In genomic region chrX:12987900-12988594, GRCh38 we compare ENCODE assay signal across 22 cellular contexts. TPM values are rescaled to one million over a fixed set of nuclear protein-coding genes. Genes with fewer than 3 reads are reported as not detected.
DNase-seq lines count a peak whose midpoint lies in the region; ATAC-seq and TF ChIP-seq lines count a peak whose summit lies in the region.
"Had no signal": no experiment of that assay in that cellular context is flagged by ENCODE, and none has a peak within 500 bp of the region (broad histone marks: within the 10 kb centered on the region; RNA-seq: fewer than 3 reads in every experiment).

No MANE protein-coding gene starts in this region.

- BruUV-seq in PC-9 (replicated peaks; lab: Mats Ljungman, UMichigan): no TSS peak

- intact Hi-C loops in PC-9 (cut with micrococcal nuclease; ENCODE audit: unreplicated experiment): no loop called here
- intact Hi-C loops in upper lobe of right lung (cut with DNase I): no loop called here

- POLR2A ChIA-PET in PC-9 (lab: Charles Lee; ENCODE audit: unreplicated experiment): no interaction called here

- H3K27ac ChIP-seq in PC-9 (peak overlapping the region; percentile 96), hepatocyte (peak overlapping the region; percentile 85), upper lobe of right lung (peak overlapping the region; percentile 36), smooth muscle cell (ENCODE audit: low read depth) (no peak overlapping the region)
- H3K27ac ChIP-seq: parathyroid adenoma had no signal

- peak overlapping the region; percentile 78 to 89 for H3K27ac Mint-ChIP-seq in stimulated activated naive CD8-positive, alpha-beta T cell treated with anti-CD3 and anti-CD28 coated beads, Interleukin-15, amount 100 ng/mL, for 72 hours
- H3K27ac Mint-ChIP-seq: activated T-cell treated with anti-CD3 and anti-CD28 coated beads, Interleukin-2, amount 50 U/mL, for 24 hours had no signal

- H3K4me3 ChIP-seq in PC-9: no peak overlapping the region
- no peak overlapping the region for H3K4me3 ChIP-seq in hepatocyte
- no peak overlapping the region for H3K4me3 ChIP-seq in upper lobe of right lung
- H3K4me3 ChIP-seq in smooth muscle cell: no peak overlapping the region
- H3K4me3 ChIP-seq: heart left ventricle, Peyer's patch had no signal

- H3F3A ChIP-seq in PC-9 (ENCODE audit: insufficient read depth, low read depth) (peaks cover 42% of the 10 kb centered on the region), smooth muscle cell (ENCODE audit: low read depth) (no peaks in the 10 kb centered on the region)

- no peak for DNase-seq in stimulated activated naive CD8-positive, alpha-beta T cell treated with anti-CD3 and anti-CD28 coated beads, Interleukin-15, amount 100 ng/mL, for 72 hours
- DNase-seq in stimulated activated naive CD8-positive, alpha-beta T cell treated with anti-CD3 and anti-CD28 coated beads, Interleukin-15, Interleukin-2, amounts not matched to agents 100 U/mL and 50 U/mL, for 24 hours: no peak
- DNase-seq in PC-9 (no peak), hepatocyte (ENCODE audit: low spot score) (no peak), upper lobe of right lung (no peak), smooth muscle cell (lab: John Stamatoyannopoulos, UW; ENCODE audit: unreplicated experiment) (no peak), DMS 273 (lab: John Stamatoyannopoulos, UW; ENCODE audit: unreplicated experiment) (no peak)
- DNase-seq: activated CD4-positive, alpha-beta T cell treated with anti-CD3 and anti-CD28 coated beads, Interleukin-2, amount 50 U/mL, for 4 hours; activated T-cell treated with anti-CD3 and anti-CD28 coated beads, Interleukin-2, amount 50 U/mL, for 24 hours; heart left ventricle; KG1; natural killer cell; NCI-H82; Peyer's patch; SK-N-SH; stimulated activated CD4-positive, alpha-beta T cell treated with anti-CD3 and anti-CD28 coated beads, Interleukin-4, amount 100 ng/mL, for 1 hour; substantia nigra had no signal

- no peaks in the 10 kb centered on the region for H3K9me3 Mint-ChIP-seq in stimulated activated naive CD8-positive, alpha-beta T cell treated with anti-CD3 and anti-CD28 coated beads, Interleukin-15, amount 100 ng/mL, for 72 hours
- H3K9me3 Mint-ChIP-seq: activated T-cell treated with anti-CD3 and anti-CD28 coated beads, Interleukin-2, amount 50 U/mL, for 24 hours had no signal

- peaks cover 59% of the 10 kb centered on the region for H3K4me1 ChIP-seq in PC-9 (replicated peaks; ENCODE audit: insufficient read depth)
- peaks cover 44% of the 10 kb centered on the region for H3K4me1 ChIP-seq in hepatocyte (ENCODE audit: insufficient read depth)
- peaks cover 7% of the 10 kb centered on the region for H3K4me1 ChIP-seq in upper lobe of right lung
- H3K4me1 ChIP-seq in smooth muscle cell (ENCODE audit: low read depth): peaks cover 14% of the 10 kb centered on the region
- H3K4me1 ChIP-seq: parathyroid adenoma, Peyer's patch had no signal

- H3K79me2 ChIP-seq in PC-9 (ENCODE audit: low read depth): no peaks in the 10 kb centered on the region
- no peaks in the 10 kb centered on the region for H3K79me2 ChIP-seq in hepatocyte
- no peaks in the 10 kb centered on the region for H3K79me2 ChIP-seq in smooth muscle cell (ENCODE audit: low read depth)
- H3K79me2 ChIP-seq: parathyroid adenoma had no signal

- H4K20me1 ChIP-seq in PC-9 (ENCODE audit: insufficient read depth) (no peaks in the 10 kb centered on the region), hepatocyte (ENCODE audit: insufficient read depth, poor library complexity, severe bottlenecking) (no peaks in the 10 kb centered on the region), smooth muscle cell (ENCODE audit: low read depth) (no peaks in the 10 kb centered on the region)

- no peaks in the 10 kb centered on the region for H3K9me3 ChIP-seq in PC-9 (ENCODE audit: insufficient read depth, low read depth)
- no peaks in the 10 kb centered on the region for H3K9me3 ChIP-seq in hepatocyte (ENCODE audit: low read depth)
- H3K9me3 ChIP-seq in upper lobe of right lung: no peaks in the 10 kb centered on the region
- no peaks in the 10 kb centered on the region for H3K9me3 ChIP-seq in smooth muscle cell (replicated peaks; ENCODE audit: low read depth)
- H3K9me3 ChIP-seq: heart left ventricle, Peyer's patch, SK-N-SH had no signal

- CTCF ChIA-PET in PC-9 (lab: Charles Lee): no interaction called here

- no peak overlapping the region for H3K9ac ChIP-seq in smooth muscle cell (ENCODE audit: low read depth)
- H3K9ac ChIP-seq: parathyroid adenoma had no signal

- no peaks in the 10 kb centered on the region for H3K36me3 ChIP-seq in PC-9 (ENCODE audit: low read depth)
- no peaks in the 10 kb centered on the region for H3K36me3 ChIP-seq in hepatocyte (replicated peaks; ENCODE audit: insufficient read depth, low read depth)
- H3K36me3 ChIP-seq in upper lobe of right lung: no peaks in the 10 kb centered on the region
- no peaks in the 10 kb centered on the region for H3K36me3 ChIP-seq in smooth muscle cell (ENCODE audit: low read depth)
- H3K36me3 ChIP-seq: heart left ventricle, Peyer's patch had no signal

- no peak overlapping the region for H3K4me3 Mint-ChIP-seq in stimulated activated naive CD8-positive, alpha-beta T cell treated with anti-CD3 and anti-CD28 coated beads, Interleukin-15, amount 100 ng/mL, for 72 hours
- H3K4me3 Mint-ChIP-seq: activated T-cell treated with anti-CD3 and anti-CD28 coated beads, Interleukin-2, amount 50 U/mL, for 24 hours; natural killer cell had no signal

- 69% methylated on average over 8 of the region's 8 CpGs for WGBS in hepatocyte (ENCODE audit: low lambda C conversion rate, missing lambda C conversion rate)
- WGBS in smooth muscle cell (ENCODE audit: low lambda C conversion rate): 81% methylated on average over 8 of the region's 8 CpGs

- no peaks in the 10 kb centered on the region for H3K9me2 ChIP-seq in PC-9 (ENCODE audit: insufficient read depth)
- no peaks in the 10 kb centered on the region for H3K9me2 ChIP-seq in hepatocyte (replicated peaks; ENCODE audit: insufficient read depth)
- H3K9me2 ChIP-seq: SK-N-SH had no signal

- H3K27me3 ChIP-seq in PC-9 (ENCODE audit: insufficient read depth, low read depth) (no peaks in the 10 kb centered on the region), hepatocyte (no peaks in the 10 kb centered on the region), upper lobe of right lung (no peaks in the 10 kb centered on the region), smooth muscle cell (ENCODE audit: low read depth) (no peaks in the 10 kb centered on the region)
- H3K27me3 ChIP-seq: Peyer's patch had no signal

- peak overlapping the region; percentile 63 for H3K4me2 ChIP-seq in PC-9
- H3K4me2 ChIP-seq in hepatocyte: peak overlapping the region; percentile 46
- no peak overlapping the region for H3K4me2 ChIP-seq in smooth muscle cell
- H3K4me2 ChIP-seq: SK-N-SH had no signal

- H3K27me3 Mint-ChIP-seq in stimulated activated naive CD8-positive, alpha-beta T cell treated with anti-CD3 and anti-CD28 coated beads, Interleukin-15, amount 100 ng/mL, for 72 hours: no peaks in the 10 kb centered on the region

- peaks cover 68% of the 10 kb centered on the region for H3K4me1 Mint-ChIP-seq in stimulated activated naive CD8-positive, alpha-beta T cell treated with anti-CD3 and anti-CD28 coated beads, Interleukin-15, amount 100 ng/mL, for 72 hours

- ATAC-seq in stimulated activated naive CD8-positive, alpha-beta T cell treated with anti-CD3 and anti-CD28 coated beads, Interleukin-15, amount 100 ng/mL, for 72 hours: no peak
- no peak for ATAC-seq in stimulated activated naive CD8-positive, alpha-beta T cell treated with anti-CD3 and anti-CD28 coated beads, Interleukin-15, Interleukin-2, amounts not matched to agents 100 U/mL and 50 U/mL, for 24 hours
- no peak for ATAC-seq in upper lobe of right lung
- ATAC-seq in GM18907 (IDR thresholded peaks at IDR 0.05; ENCODE audit: unreplicated experiment): no peak
- ATAC-seq: natural killer cell had no signal

- no peak overlapping the region for H2AFZ ChIP-seq in PC-9
- no peak overlapping the region for H2AFZ ChIP-seq in hepatocyte
- no peak overlapping the region for H2AFZ ChIP-seq in smooth muscle cell (ENCODE audit: low read depth)
- H2AFZ ChIP-seq: parathyroid adenoma had no signal

- TF ChIP-seq CTCF in PC-9 (conservative IDR thresholded peaks at IDR 0.05): no peak
- TF ChIP-seq CTCF in hepatocyte (IDR thresholded peaks at IDR 0.05; ENCODE audit: poor library complexity): no peak
- TF ChIP-seq CTCF in upper lobe of right lung (IDR thresholded peaks at IDR 0.05): no peak
- TF ChIP-seq CTCF in smooth muscle cell (IDR thresholded peaks at IDR 0.05; ENCODE audit: borderline replicate concordance, insufficient read depth, poor library complexity, severe bottlenecking): no peak

RNA-seq across cellular contexts. Expression of gene TMSB4X, which starts 13.1 kb away (rescaled TPM):
- total RNA-seq in PC-9 (2021): 2,589 and 3,588 TPM in 2 replicates
- 6,141 and 6,242 TPM in 2 replicates for total RNA-seq in hepatocyte
- polyA plus RNA-seq in hepatocyte: 9,038 and 9,758 TPM in 2 replicates
- total RNA-seq in upper lobe of right lung: 4,663 TPM
- total RNA-seq in smooth muscle cell: 9,386 and 9,721 TPM in 2 replicates
- 11,762 and 12,637 TPM in 2 replicates for polyA plus RNA-seq in smooth muscle cell

RNA-seq across cellular contexts. Expression of gene FAM9C, which starts 56.4 kb away (rescaled TPM):
- total RNA-seq in PC-9 (2021): not detected in 2 replicates
- not detected in 2 replicates for total RNA-seq in hepatocyte
- not detected in 2 replicates for polyA plus RNA-seq in hepatocyte
- not detected for total RNA-seq in upper lobe of right lung
- total RNA-seq in smooth muscle cell: not detected in 2 replicates
- not detected in 2 replicates for polyA plus RNA-seq in smooth muscle cell
- total RNA-seq: cerebellum, G401, lung microvascular endothelial cell, natural killer cell had no signal
- polyA plus RNA-seq: heart left ventricle had no signal
